22 cellular contexts compared by ENCODE assay signal in the genomic region with DNA sequence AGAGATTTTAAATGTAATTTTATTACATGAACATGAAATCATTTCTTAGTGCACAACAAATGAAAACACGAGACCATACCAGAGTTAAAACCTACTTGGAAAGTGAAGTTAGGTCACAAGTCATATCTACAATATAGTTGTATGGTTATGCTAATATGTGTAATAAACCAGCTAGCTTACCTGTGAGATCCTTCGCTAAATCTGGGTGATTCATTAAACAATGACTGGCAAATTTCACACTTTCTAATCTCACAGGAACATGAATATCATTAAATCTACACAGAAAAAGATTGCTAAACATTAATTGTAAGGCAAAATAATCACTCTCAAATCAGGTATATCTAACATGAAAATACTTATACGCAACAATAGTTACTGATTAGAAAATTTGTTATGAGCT.
"Had no signal": no experiment of that assay in that cellular context is flagged by ENCODE, and none has a peak within 500 bp of the region (broad histone marks: within the 10 kb centered on the region; RNA-seq: fewer than 3 reads in every experiment).

No MANE protein-coding gene starts in this region.

- H3K27ac ChIP-seq: coronary artery, heart left ventricle, psoas muscle, suprapubic skin, tibial artery, upper lobe of right lung, vagina had no signal

- H3K27me3 Mint-ChIP-seq: naive thymus-derived CD4-positive, alpha-beta T cell had no signal

- H3K4me3 ChIP-seq: coronary artery, heart left ventricle, psoas muscle, suprapubic skin, tibial artery, upper lobe of right lung, vagina had no signal

- H3K4me3 Mint-ChIP-seq: naive thymus-derived CD4-positive, alpha-beta T cell; nephron progenitor cell; stimulated activated effector memory CD8-positive, alpha-beta T cell treated with anti-CD3 and anti-CD28 coated beads, Interleukin-12 subunit alpha, Interleukin-12 subunit beta, amount 100 ng/mL, for 72 hours had no signal

- H3K4me1 ChIP-seq: psoas muscle, suprapubic skin, tibial artery, upper lobe of right lung, vagina had no signal

- H3K9me3 Mint-ChIP-seq: naive thymus-derived CD4-positive, alpha-beta T cell; nephron progenitor cell; stimulated activated effector memory CD8-positive, alpha-beta T cell treated with anti-CD3 and anti-CD28 coated beads, Interleukin-12 subunit alpha, Interleukin-12 subunit beta, amount 100 ng/mL, for 72 hours had no signal

- H3K27me3 ChIP-seq: heart left ventricle, suprapubic skin, tibial artery, upper lobe of right lung, vagina had no signal

- H3K4me1 Mint-ChIP-seq: nephron progenitor cell had no signal

- ATAC-seq: esophagus mucosa; heart left ventricle; left lobe of liver; naive thymus-derived CD4-positive, alpha-beta T cell; psoas muscle; stimulated activated effector memory CD8-positive, alpha-beta T cell treated with anti-CD3 and anti-CD28 coated beads, Interleukin-12 subunit alpha, Interleukin-12 subunit beta, amount 100 ng/mL, for 72 hours; stimulated activated naive CD8-positive, alpha-beta T cell treated with anti-CD3 and anti-CD28 coated beads, Interleukin-15, Interleukin-2, amounts not matched to agents 100 U/mL and 50 U/mL, for 24 hours; upper lobe of right lung had no signal

- DNase-seq: effector CD4-positive, alpha-beta T cell; heart left ventricle; hippocampal formation; kidney glomerular epithelial cell; mammary epithelial cell; naive thymus-derived CD4-positive, alpha-beta T cell; nephron progenitor cell; psoas muscle; small intestine; stimulated activated CD4-positive, alpha-beta T cell treated with anti-CD3 and anti-CD28 coated beads, Interleukin-12 subunit alpha, Interleukin-12 subunit beta, amount 100 ng/mL, for 4 hours; stimulated activated CD4-positive, alpha-beta T cell treated with anti-CD3 and anti-CD28 coated beads, Interleukin-4, amount 100 ng/mL, for 1 hour; stimulated activated CD8-positive, alpha-beta memory T cell treated with anti-CD3 and anti-CD28 coated beads, Interleukin-4, amount 100 ng/mL, for 48 hours; stimulated activated naive CD8-positive, alpha-beta T cell treated with anti-CD3 and anti-CD28 coated beads, Interleukin-15, Interleukin-2, amounts not matched to agents 100 U/mL and 50 U/mL, for 24 hours; tibial artery; upper lobe of right lung had no signal

- H3K9me3 ChIP-seq: heart left ventricle, psoas muscle, suprapubic skin, tibial artery, upper lobe of right lung, vagina had no signal

- FAIRE-seq: frontal cortex had no signal
